Comparison of ENCODE assay signal across 8 cellular contexts in the genomic region with DNA sequence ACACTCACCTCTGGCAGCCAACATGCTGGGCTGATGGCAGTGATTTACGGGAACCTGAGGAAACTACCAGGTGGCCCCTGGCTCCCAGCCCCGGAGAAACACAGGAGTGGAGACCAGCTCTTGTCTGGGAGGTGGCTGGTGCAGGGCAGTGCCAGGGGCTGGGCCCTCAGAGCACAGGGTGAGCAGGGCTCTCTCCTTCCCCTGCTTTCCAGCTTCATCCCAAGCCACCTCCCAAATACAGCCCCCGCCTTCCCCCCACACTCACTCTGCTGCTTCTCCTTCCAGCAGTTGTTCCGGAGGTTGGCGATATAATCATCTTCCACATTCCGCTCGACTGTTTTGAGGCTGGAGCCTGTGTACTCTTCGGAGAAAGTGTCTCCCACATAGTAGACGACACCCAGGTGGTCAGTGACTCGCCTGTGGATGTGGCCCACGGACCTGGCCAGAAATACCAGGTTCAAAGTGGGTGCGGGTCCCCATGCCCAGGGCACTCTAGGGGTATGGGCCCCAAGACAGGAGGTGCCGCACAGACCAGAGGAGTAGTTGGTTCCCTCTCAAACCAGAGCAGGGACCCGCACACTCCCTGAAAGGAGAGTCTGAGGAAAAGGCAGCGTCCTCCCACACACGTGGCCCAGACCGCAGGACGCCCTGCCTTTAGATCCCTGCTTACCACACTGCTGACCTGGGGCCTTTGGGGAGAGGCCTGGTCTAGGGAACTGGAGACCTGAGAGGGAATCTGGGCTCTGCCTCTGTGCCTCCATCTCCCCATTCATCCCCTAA. TPM values are rescaled to one million over a fixed set of nuclear protein-coding genes. Genes with fewer than 3 reads are reported as not detected.
A peak's percentile ranks its signal among the peaks of the same experiment; 100 is the strongest.
DNase-seq lines count a peak whose midpoint lies in the region; ATAC-seq and TF ChIP-seq lines count a peak whose summit lies in the region.

No MANE protein-coding gene starts in this region.

- no peaks in the 10 kb centered on the region for H3K27me3 Mint-ChIP-seq in activated naive CD4-positive, alpha-beta T cell treated with anti-CD3 and anti-CD28 coated beads for 36 hours (ENCODE audit: low read depth)
- H3K27me3 Mint-ChIP-seq in chondrocyte (ENCODE audit: low read depth), result no peaks in the 10 kb centered on the region

- no peaks in the 10 kb centered on the region for H3K9me3 Mint-ChIP-seq in activated naive CD4-positive, alpha-beta T cell treated with anti-CD3 and anti-CD28 coated beads for 36 hours
- H3K9me3 Mint-ChIP-seq in chondrocyte (ENCODE audit: low read depth), result no peaks in the 10 kb centered on the region

- TF ChIP-seq CTCF in chondrocyte (IDR thresholded peaks at IDR 0.05), result no peak

- 87% methylated on average over 18 of the region's 18 CpGs for WGBS in urinary bladder

- intact Hi-C loops in activated naive CD4-positive, alpha-beta T cell treated with anti-CD3 and anti-CD28 coated beads for 36 hours (cut with micrococcal nuclease), result loop anchor here (1.0 to 5.0 kb wide), 3 partner anchors 204 to 440 kb away; no protein-coding TSS in a partner anchor

- no peaks in the 10 kb centered on the region for H3K36me3 ChIP-seq in urinary bladder (ENCODE audit: insufficient read depth)

- H3K4me3 ChIP-seq in urinary bladder (ENCODE audit: low read depth, low read length), result no peak overlapping the region

- CTCF ChIA-PET in activated naive CD4-positive, alpha-beta T cell treated with anti-CD3 and anti-CD28 coated beads for 36 hours (lab: Charles Lee), result interaction anchor here (0.6 to 14.9 kb wide), 38 partner anchors 7 to 441 kb away, joined by 3 to 195 read pairs (median 5); a partner anchor contains a TSS

- H3K27ac ChIP-seq in urinary bladder (ENCODE audit: low read depth), result peak overlapping the region; percentile 47

- H3K36me3 Mint-ChIP-seq in activated naive CD4-positive, alpha-beta T cell treated with anti-CD3 and anti-CD28 coated beads for 36 hours (ENCODE audit: low read depth), result peaks cover 35% of the 10 kb centered on the region
- peaks cover 11% of the 10 kb centered on the region for H3K36me3 Mint-ChIP-seq in chondrocyte (ENCODE audit: low read depth)

- DNase-seq in activated naive CD4-positive, alpha-beta T cell treated with anti-CD3 and anti-CD28 coated beads for 36 hours, result no peak
- no peak for DNase-seq in activated naive CD4-positive, alpha-beta T cell treated with Interleukin-2 at 50 U/mL for 16 hours
- DNase-seq in chondrocyte (ENCODE audit: low spot score) (no peak), myocyte (ENCODE audit: low read depth) (peak; percentile 62), SIG-M5 treated with dmso at 0.1 percent for 504 hours (lab: John Stamatoyannopoulos, UW; ENCODE audit: unreplicated experiment) (no peak)
- DNase-seq in effector CD4-positive, alpha-beta T cell, result no peak

- ATAC-seq in GM19467 (IDR thresholded peaks at IDR 0.05; ENCODE audit: unreplicated experiment), result no peak

- no peak overlapping the region for H3K4me3 Mint-ChIP-seq in activated naive CD4-positive, alpha-beta T cell treated with anti-CD3 and anti-CD28 coated beads for 36 hours
- no peak overlapping the region for H3K4me3 Mint-ChIP-seq in chondrocyte (ENCODE audit: unreplicated experiment)

- no peaks in the 10 kb centered on the region for H3K4me1 ChIP-seq in urinary bladder (ENCODE audit: insufficient read depth)

- peak overlapping the region; percentile 100 for H3K27ac Mint-ChIP-seq in activated naive CD4-positive, alpha-beta T cell treated with anti-CD3 and anti-CD28 coated beads for 36 hours
- H3K27ac Mint-ChIP-seq in chondrocyte (ENCODE audit: unreplicated experiment), result peak overlapping the region; percentile 95

- H3K4me1 Mint-ChIP-seq in activated naive CD4-positive, alpha-beta T cell treated with anti-CD3 and anti-CD28 coated beads for 36 hours (ENCODE audit: low read depth), result peaks cover 57% of the 10 kb centered on the region
- H3K4me1 Mint-ChIP-seq in chondrocyte (ENCODE audit: low read depth), result peaks cover 58% of the 10 kb centered on the region

RNA-seq across cellular contexts. Expression of a gene that starts 18.3 kb away (rescaled TPM):
- total RNA-seq in activated naive CD4-positive, alpha-beta T cell treated with anti-CD3 and anti-CD28 coated beads for 36 hours, result 10 to 100 TPM; 13.7 to 14.1 TPM
- total RNA-seq in chondrocyte, result 27.3 to 29.8 TPM (median 28.7 TPM) in 3 replicates
- total RNA-seq in myocyte, result 27.1 and 30.3 TPM in 2 replicates
- 41.3 TPM for polyA plus RNA-seq in myocyte (2012)
- total RNA-seq in urinary bladder, result 21.9 TPM
- polyA plus RNA-seq in urinary bladder, result 26.7 TPM
